1 cellular context compared by ENCODE assay signal in the genomic region with DNA sequence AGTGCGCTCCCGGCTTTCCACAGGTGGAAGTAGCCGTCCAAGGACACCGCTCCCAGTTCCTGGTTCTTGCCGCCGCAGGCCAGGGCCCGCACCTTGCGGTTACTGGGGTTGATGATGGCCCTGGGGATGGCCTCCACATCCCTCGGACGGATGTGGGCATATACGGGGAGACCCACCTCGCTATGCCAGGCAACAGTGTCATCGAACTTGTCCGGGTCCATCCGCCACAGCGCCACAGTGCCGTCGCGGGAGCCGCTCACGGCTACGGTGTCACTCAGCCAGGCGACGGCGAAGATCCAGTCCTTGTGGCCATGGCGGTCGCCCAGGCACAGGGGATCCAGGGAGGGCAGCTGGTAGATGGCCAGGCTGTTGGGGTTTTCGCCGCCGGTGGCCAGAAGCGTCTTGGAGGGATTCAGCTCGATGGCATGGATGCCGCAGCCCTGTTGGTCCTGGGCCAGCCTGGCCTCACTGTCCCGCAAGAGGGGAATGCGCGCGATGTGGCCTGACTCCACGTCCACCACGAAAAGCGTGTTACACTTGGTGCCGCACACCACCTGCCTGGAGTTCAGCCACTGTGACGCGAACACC.
TF ChIP-seq lines count a peak whose summit lies in the region.

No MANE protein-coding gene starts in this region.

TF ChIP-seq in GM23338, 12 proteins besides CTCF, POLR2A, EP300 and RAD21:
- TF ChIP-seq, protein P1, sequence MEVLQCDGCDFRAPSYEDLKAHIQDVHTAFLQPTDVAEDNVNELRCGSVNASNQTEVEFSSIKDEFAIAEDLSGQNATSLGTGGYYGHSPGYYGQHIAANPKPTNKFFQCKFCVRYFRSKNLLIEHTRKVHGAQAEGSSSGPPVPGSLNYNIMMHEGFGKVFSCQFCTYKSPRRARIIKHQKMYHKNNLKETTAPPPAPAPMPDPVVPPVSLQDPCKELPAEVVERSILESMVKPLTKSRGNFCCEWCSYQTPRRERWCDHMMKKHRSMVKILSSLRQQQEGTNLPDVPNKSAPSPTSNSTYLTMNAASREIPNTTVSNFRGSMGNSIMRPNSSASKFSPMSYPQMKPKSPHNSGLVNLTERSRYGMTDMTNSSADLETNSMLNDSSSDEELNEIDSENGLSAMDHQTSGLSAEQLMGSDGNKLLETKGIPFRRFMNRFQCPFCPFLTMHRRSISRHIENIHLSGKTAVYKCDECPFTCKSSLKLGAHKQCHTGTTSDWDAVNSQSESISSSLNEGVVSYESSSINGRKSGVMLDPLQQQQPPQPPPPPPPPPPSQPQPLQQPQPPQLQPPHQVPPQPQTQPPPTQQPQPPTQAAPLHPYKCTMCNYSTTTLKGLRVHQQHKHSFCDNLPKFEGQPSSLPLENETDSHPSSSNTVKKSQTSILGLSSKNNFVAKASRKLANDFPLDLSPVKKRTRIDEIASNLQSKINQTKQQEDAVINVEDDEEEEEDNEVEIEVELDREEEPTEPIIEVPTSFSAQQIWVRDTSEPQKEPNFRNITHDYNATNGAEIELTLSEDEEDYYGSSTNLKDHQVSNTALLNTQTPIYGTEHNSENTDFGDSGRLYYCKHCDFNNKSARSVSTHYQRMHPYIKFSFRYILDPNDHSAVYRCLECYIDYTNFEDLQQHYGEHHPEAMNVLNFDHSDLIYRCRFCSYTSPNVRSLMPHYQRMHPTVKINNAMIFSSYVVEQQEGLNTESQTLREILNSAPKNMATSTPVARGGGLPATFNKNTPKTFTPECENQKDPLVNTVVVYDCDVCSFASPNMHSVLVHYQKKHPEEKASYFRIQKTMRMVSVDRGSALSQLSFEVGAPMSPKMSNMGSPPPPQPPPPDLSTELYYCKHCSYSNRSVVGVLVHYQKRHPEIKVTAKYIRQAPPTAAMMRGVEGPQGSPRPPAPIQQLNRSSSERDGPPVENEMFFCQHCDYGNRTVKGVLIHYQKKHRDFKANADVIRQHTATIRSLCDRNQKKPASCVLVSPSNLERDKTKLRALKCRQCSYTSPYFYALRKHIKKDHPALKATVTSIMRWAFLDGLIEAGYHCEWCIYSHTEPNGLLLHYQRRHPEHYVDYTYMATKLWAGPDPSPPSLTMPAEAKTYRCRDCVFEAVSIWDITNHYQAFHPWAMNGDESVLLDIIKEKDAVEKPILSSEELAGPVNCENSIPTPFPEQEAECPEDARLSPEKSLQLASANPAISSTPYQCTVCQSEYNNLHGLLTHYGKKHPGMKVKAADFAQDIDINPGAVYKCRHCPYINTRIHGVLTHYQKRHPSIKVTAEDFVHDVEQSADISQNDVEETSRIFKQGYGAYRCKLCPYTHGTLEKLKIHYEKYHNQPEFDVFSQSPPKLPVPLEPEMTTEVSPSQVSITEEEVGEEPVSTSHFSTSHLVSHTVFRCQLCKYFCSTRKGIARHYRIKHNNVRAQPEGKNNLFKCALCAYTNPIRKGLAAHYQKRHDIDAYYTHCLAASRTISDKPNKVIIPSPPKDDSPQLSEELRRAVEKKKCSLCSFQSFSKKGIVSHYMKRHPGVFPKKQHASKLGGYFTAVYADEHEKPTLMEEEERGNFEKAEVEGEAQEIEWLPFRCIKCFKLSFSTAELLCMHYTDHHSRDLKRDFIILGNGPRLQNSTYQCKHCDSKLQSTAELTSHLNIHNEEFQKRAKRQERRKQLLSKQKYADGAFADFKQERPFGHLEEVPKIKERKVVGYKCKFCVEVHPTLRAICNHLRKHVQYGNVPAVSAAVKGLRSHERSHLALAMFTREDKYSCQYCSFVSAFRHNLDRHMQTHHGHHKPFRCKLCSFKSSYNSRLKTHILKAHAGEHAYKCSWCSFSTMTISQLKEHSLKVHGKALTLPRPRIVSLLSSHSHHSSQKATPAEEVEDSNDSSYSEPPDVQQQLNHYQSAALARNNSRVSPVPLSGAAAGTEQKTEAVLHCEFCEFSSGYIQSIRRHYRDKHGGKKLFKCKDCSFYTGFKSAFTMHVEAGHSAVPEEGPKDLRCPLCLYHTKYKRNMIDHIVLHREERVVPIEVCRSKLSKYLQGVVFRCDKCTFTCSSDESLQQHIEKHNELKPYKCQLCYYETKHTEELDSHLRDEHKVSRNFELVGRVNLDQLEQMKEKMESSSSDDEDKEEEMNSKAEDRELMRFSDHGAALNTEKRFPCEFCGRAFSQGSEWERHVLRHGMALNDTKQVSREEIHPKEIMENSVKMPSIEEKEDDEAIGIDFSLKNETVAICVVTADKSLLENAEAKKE (CRISPR knock-in tag; IDR thresholded peaks at IDR 0.05), result no peak
- TF ChIP-seq, protein P2, sequence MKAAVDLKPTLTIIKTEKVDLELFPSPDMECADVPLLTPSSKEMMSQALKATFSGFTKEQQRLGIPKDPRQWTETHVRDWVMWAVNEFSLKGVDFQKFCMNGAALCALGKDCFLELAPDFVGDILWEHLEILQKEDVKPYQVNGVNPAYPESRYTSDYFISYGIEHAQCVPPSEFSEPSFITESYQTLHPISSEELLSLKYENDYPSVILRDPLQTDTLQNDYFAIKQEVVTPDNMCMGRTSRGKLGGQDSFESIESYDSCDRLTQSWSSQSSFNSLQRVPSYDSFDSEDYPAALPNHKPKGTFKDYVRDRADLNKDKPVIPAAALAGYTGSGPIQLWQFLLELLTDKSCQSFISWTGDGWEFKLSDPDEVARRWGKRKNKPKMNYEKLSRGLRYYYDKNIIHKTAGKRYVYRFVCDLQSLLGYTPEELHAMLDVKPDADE (IDR thresholded peaks at IDR 0.05), result no peak
- TF ChIP-seq CREB1 (CRISPR knock-in tag; IDR thresholded peaks at IDR 0.05; ENCODE audit: low read depth), result no peak
- TF ChIP-seq EZH2 (IDR thresholded peaks at IDR 0.05; ENCODE audit: low read depth, unreplicated experiment), result no peak
- TF ChIP-seq POLR2AphosphoS5 (IDR thresholded peaks at IDR 0.05; ENCODE audit: low read depth), result no peak
- TF ChIP-seq STAT1 (IDR thresholded peaks at IDR 0.05; ENCODE audit: unreplicated experiment), result no peak
